Comparison of ENCODE assay signal across 9 cellular contexts in the genomic region with DNA sequence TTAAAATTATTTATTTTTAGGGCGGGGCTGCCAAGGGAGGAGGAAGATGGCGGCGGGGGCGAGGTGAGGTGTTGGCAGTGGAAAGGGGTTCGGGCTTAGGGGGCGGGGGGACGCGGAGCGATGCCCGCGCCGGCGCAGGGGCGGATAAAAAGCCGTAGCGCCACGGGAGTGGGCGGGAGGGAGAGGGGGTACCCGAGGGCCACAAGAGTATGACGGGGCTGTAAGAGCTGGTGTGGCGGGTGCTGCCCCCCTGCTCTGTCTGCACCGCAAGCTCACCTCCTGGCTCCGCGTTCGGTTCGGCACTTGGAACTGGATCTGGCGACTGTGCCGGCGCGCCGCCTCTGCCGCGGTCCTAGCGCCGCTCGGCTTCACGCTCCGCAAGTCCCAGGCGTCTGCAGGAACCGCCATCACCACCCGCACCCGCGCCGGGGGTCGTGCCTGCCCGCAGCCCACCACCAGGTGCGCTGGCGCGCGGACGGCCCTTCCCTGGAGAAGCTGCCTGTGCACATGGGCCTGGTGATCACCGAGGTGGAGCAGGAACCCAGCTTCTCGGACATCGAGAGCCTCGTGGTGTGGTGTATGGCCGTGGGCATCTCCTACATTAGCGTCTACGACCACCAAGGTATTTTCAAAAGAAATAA.
DNase-seq lines count a peak whose midpoint lies in the region; ATAC-seq and TF ChIP-seq lines count a peak whose summit lies in the region.
"Had no signal": no experiment of that assay in that cellular context is flagged by ENCODE, and none has a peak within 500 bp of the region (broad histone marks: within the 10 kb centered on the region; RNA-seq: fewer than 3 reads in every experiment).

No MANE protein-coding gene starts in this region.

- H3K36me3 Mint-ChIP-seq in endothelial cell (ENCODE audit: low read depth, unreplicated experiment) = no peaks in the 10 kb centered on the region

- TF ChIP-seq EP300 in tibial nerve (IDR thresholded peaks at IDR 0.05) = no peak

- H2AFZ ChIP-seq in PC-3 (ENCODE audit: low read length) (peak overlapping the region; percentile 34), mesenchymal stem cell (ENCODE audit: low read depth, low read length) (peak overlapping the region; percentile 46)

- H4K20me1 ChIP-seq in PC-3 (ENCODE audit: low read length) = no peaks in the 10 kb centered on the region

- under 1% methylated on average over 39 of the region's 58 CpGs for WGBS in mesenchymal stem cell
- WGBS in tibial nerve, 2 donors = 0 to 1% methylated on average over 33 to 48 of the region's 58 CpGs

- DNase-seq in GM06990 (ENCODE audit: extremely low read depth, insufficient read length) = peak; percentile 70
- DNase-seq in PC-3 = no peak
- DNase-seq in endothelial cell (ENCODE audit: low spot score) = peak; percentile 74
- peak; percentile 4 for DNase-seq in mesenchymal stem cell
- no peak for DNase-seq in tibial nerve (ENCODE audit: low spot score in 2 of 2)
- no peak for DNase-seq in NCI-H1436 (lab: John Stamatoyannopoulos, UW)
- DNase-seq in UCSD-AML1 (lab: John Stamatoyannopoulos, UW; ENCODE audit: unreplicated experiment) = no peak

- H3K4me1 ChIP-seq in PC-3 (ENCODE audit: insufficient read depth, low read length) (no peaks in the 10 kb centered on the region), mesenchymal stem cell (ENCODE audit: control insufficient read depth, insufficient read depth, low read depth, low read length) (peaks cover 5% of the 10 kb centered on the region), tibial nerve (no peaks in the 10 kb centered on the region)

- H4K91ac ChIP-seq in mesenchymal stem cell (ENCODE audit: low read length) = no peak overlapping the region

- no peaks in the 10 kb centered on the region for H3K9me3 ChIP-seq in PC-3 (ENCODE audit: low read length)
- no peaks in the 10 kb centered on the region for H3K9me3 ChIP-seq in mesenchymal stem cell (ENCODE audit: control insufficient read depth, low read length)
- no peaks in the 10 kb centered on the region for H3K9me3 ChIP-seq in tibial nerve

- ATAC-seq in HG02623 (IDR thresholded peaks at IDR 0.05; ENCODE audit: unreplicated experiment) (peak; percentile 47), PC-3 (peak; percentile 81)

- H3K36me3 ChIP-seq in GM06990 (ENCODE audit: control insufficient read depth, insufficient read depth, low read length) (no peaks in the 10 kb centered on the region), PC-3 (ENCODE audit: low read depth, low read length) (no peaks in the 10 kb centered on the region), mesenchymal stem cell (ENCODE audit: control insufficient read depth in 1 of 2, insufficient read depth in 2 of 2, low read depth in 1 of 2, low read length in 2 of 2) (no peaks in the 10 kb centered on the region), tibial nerve (no peaks in the 10 kb centered on the region)

- H2AK5ac ChIP-seq in mesenchymal stem cell (ENCODE audit: low read length, severe bottlenecking) = no peak overlapping the region

- no peak overlapping the region for H2BK120ac ChIP-seq in mesenchymal stem cell (ENCODE audit: low read depth, low read length)

- H3K9me2 ChIP-seq in PC-3 (replicated peaks; ENCODE audit: low read length) = no peaks in the 10 kb centered on the region

- H3K27ac ChIP-seq in PC-3 (ENCODE audit: low read length) = no peak overlapping the region
- H3K27ac ChIP-seq in mesenchymal stem cell (ENCODE audit: low read length, poor library complexity, severe bottlenecking) = peak overlapping the region; percentile 47
- H3K27ac ChIP-seq in tibial nerve = peak overlapping the region in 3 of 4 donors; percentile 42 to 78 (median 62)

- H3K14ac ChIP-seq in mesenchymal stem cell (ENCODE audit: low read length in 2 of 2) = peak overlapping the region in 1 of 2 experiments; percentile 65

- H3K4me1 Mint-ChIP-seq in endothelial cell (ENCODE audit: unreplicated experiment) = peaks cover 8% of the 10 kb centered on the region

- peak overlapping the region; percentile 77 for H4K8ac ChIP-seq in mesenchymal stem cell (ENCODE audit: low read length)

- no peaks in the 10 kb centered on the region for H3K79me2 ChIP-seq in PC-3 (ENCODE audit: low read length)

- BruUV-seq in PC-3 (replicated peaks; lab: Mats Ljungman, UMichigan) = no TSS peak

- H3K27me3 ChIP-seq in GM06990 (replicated peaks; ENCODE audit: control insufficient read depth, insufficient read depth, low read length) = no peaks in the 10 kb centered on the region
- H3K27me3 ChIP-seq in PC-3 (ENCODE audit: low read length) = peaks cover 5% of the 10 kb centered on the region; the same call in 1 of the 2 replicates
- no peaks in the 10 kb centered on the region for H3K27me3 ChIP-seq in mesenchymal stem cell (ENCODE audit: control insufficient read depth in 1 of 2, insufficient read depth in 1 of 2, low read length in 2 of 2)
- no peaks in the 10 kb centered on the region for H3K27me3 ChIP-seq in tibial nerve

- POLR2A ChIA-PET in PC-3 (lab: Charles Lee; ENCODE audit: unreplicated experiment) = no interaction called here

- no peaks in the 10 kb centered on the region for H3K9me3 Mint-ChIP-seq in endothelial cell (ENCODE audit: unreplicated experiment)
- H3K9me3 Mint-ChIP-seq: activated naive CD4-positive, alpha-beta T cell treated with anti-CD3 and anti-CD28 coated beads, Interleukin-2, amount 50 U/mL, for 72 hours had no signal

- H3K4me3 Mint-ChIP-seq in endothelial cell (ENCODE audit: unreplicated experiment) = peak overlapping the region; percentile 86

- H3K27ac Mint-ChIP-seq in endothelial cell (ENCODE audit: unreplicated experiment) = no peak overlapping the region
- H3K27ac Mint-ChIP-seq: activated naive CD4-positive, alpha-beta T cell treated with anti-CD3 and anti-CD28 coated beads, Interleukin-2, amount 50 U/mL, for 72 hours had no signal

- no peaks in the 10 kb centered on the region for H3F3A ChIP-seq in PC-3 (ENCODE audit: low read length, unreplicated experiment)

- H3K9ac ChIP-seq in PC-3 (ENCODE audit: low read length) = no peak overlapping the region
- H3K9ac ChIP-seq in mesenchymal stem cell (ENCODE audit: low read length) = peak overlapping the region; percentile 85

- TF ChIP-seq CTCF in GM06990 (IDR thresholded peaks at IDR 0.05; ENCODE audit: insufficient read depth, low read length, poor library complexity, severe bottlenecking) (no peak), PC-3 (conservative IDR thresholded peaks at IDR 0.05; ENCODE audit: low read depth, low read length) (no peak), endothelial cell (IDR thresholded peaks at IDR 0.05; ENCODE audit: unreplicated experiment) (peak; percentile 38), tibial nerve (IDR thresholded peaks at IDR 0.05) (no peak)

- no peak for TF ChIP-seq POLR2A in tibial nerve (IDR thresholded peaks at IDR 0.05)

- H3K27me3 Mint-ChIP-seq in endothelial cell (ENCODE audit: unreplicated experiment) = no peaks in the 10 kb centered on the region

- no peak overlapping the region for H2BK15ac ChIP-seq in mesenchymal stem cell (ENCODE audit: low read depth, poor library complexity, severe bottlenecking)

- peak overlapping the region; percentile 67 for H3K4me3 ChIP-seq in GM06990 (replicated peaks; ENCODE audit: low read depth, low read length)
- peak overlapping the region; percentile 59 for H3K4me3 ChIP-seq in PC-3 (ENCODE audit: low read length)
- H3K4me3 ChIP-seq in mesenchymal stem cell (ENCODE audit: insufficient read depth in 1 of 2, low read depth in 1 of 2, low read length in 2 of 2) = peak overlapping the region; percentile 68 to 82
- peak overlapping the region; percentile 43 to 73 (median 56) for H3K4me3 ChIP-seq in tibial nerve

- no peak overlapping the region for H3K4ac ChIP-seq in mesenchymal stem cell (ENCODE audit: low read depth in 1 of 2, low read length in 2 of 2)

- CTCF ChIA-PET in PC-3 (lab: Charles Lee) = no interaction called here

- no peak overlapping the region for H2BK5ac ChIP-seq in mesenchymal stem cell (ENCODE audit: low read depth, low read length, poor library complexity, severe bottlenecking)

- no peak overlapping the region for H3K23ac ChIP-seq in mesenchymal stem cell (ENCODE audit: low read length in 2 of 2)

- H3K79me1 ChIP-seq in mesenchymal stem cell (replicated peaks; ENCODE audit: low read length, poor library complexity, severe bottlenecking) = no peaks in the 10 kb centered on the region

- H2BK12ac ChIP-seq in mesenchymal stem cell (ENCODE audit: low read length in 2 of 2) = no peak overlapping the region

- peak overlapping the region in 1 of 2 experiments; percentile 57 for H3K18ac ChIP-seq in mesenchymal stem cell (ENCODE audit: low read depth in 1 of 2, low read length in 2 of 2)

- intact Hi-C loops in PC-3 (cut with micrococcal nuclease) = no loop called here

- H3K4me2 ChIP-seq in PC-3 (ENCODE audit: low read length) (peak overlapping the region; percentile 68), mesenchymal stem cell (ENCODE audit: low read length, poor library complexity, severe bottlenecking) (peak overlapping the region; percentile 49)

Comparison
In these comparisons a context has a peak if more than half of its experiments do, and no peak if none do; other contexts are left out.
1. DNase-seq: peak in GM06990 (single experiment), endothelial cell (single experiment) and mesenchymal stem cell (single experiment); none in PC-3 (single experiment), tibial nerve (0 of 2), NCI-H1436 (single experiment) and UCSD-AML1 (single experiment).
2. Peak in every context shown above with its lines, with median percentiles within 50 percentile points of each other: H3K4me3 ChIP-seq.